Comparison of ENCODE assay signal across 8 cellular contexts in genomic region chr1:100352267-100353072, GRCh38. TPM values are rescaled to one million over a fixed set of nuclear protein-coding genes. Genes with fewer than 3 reads are reported as not detected.
DNase-seq lines count a peak whose midpoint lies in the region; ATAC-seq and TF ChIP-seq lines count a peak whose summit lies in the region.

Gene CDC14A, plus strand, starts transcription at chr1:100352506. Its CDS starts 449 bp downstream, at chr1:100352955.

- H3K27ac ChIP-seq in brain microvascular endothelial cell: peak within 1 kb of the TSS; percentile 81

- H3K27me3 ChIP-seq in brain microvascular endothelial cell (replicated peaks) (no peaks in the 10 kb centered on the region), iPS-15b (ENCODE audit: control insufficient read depth, insufficient read depth, low read length) (peaks cover 7% of the 10 kb centered on the region), skeletal muscle satellite cell (ENCODE audit: control insufficient read depth, insufficient read depth, low read length) (no peaks in the 10 kb centered on the region)

- no peak for TF ChIP-seq CTCF in brain microvascular endothelial cell (IDR thresholded peaks at IDR 0.05; ENCODE audit: low read depth, low read length, missing control alignments)

- ATAC-seq in GM18520 (IDR thresholded peaks at IDR 0.05; ENCODE audit: unreplicated experiment) (peak; percentile 64), HG03064 (IDR thresholded peaks at IDR 0.05; ENCODE audit: low read depth, unreplicated experiment) (peak; percentile 57)

- H3K9ac ChIP-seq in iPS-15b (ENCODE audit: low read depth, low read length): peak within 1 kb of the TSS; percentile 73
- H3K9ac ChIP-seq in skeletal muscle satellite cell (ENCODE audit: low read depth, low read length): peak within 1 kb of the TSS; percentile 89

- peak; percentile 94 for DNase-seq in A172 (ENCODE audit: low spot score)
- DNase-seq in NCI-H2107 treated with DMSO at 0.1 percent for 48 hours (lab: John Stamatoyannopoulos, UW; ENCODE audit: unreplicated experiment): peak; percentile 80
- peak; percentile 92 for DNase-seq in UCSD-AML1 (lab: John Stamatoyannopoulos, UW; ENCODE audit: unreplicated experiment)
- peak; percentile 95 for DNase-seq in brain microvascular endothelial cell

- H3K4me1 ChIP-seq in iPS-15b (ENCODE audit: control insufficient read depth, insufficient read depth, low read length): peaks cover 10% of the 10 kb centered on the region
- H3K4me1 ChIP-seq in skeletal muscle satellite cell (ENCODE audit: control insufficient read depth, insufficient read depth, low read length): peaks cover 18% of the 10 kb centered on the region

- H3K36me3 ChIP-seq in brain microvascular endothelial cell (replicated peaks): no peaks in the 10 kb centered on the region
- H3K36me3 ChIP-seq in iPS-15b (ENCODE audit: control insufficient read depth, insufficient read depth, low read length): no peaks in the 10 kb centered on the region
- H3K36me3 ChIP-seq in skeletal muscle satellite cell (ENCODE audit: insufficient read depth, low read length): no peaks in the 10 kb centered on the region

- no peaks in the 10 kb centered on the region for H3K9me3 ChIP-seq in iPS-15b (ENCODE audit: control insufficient read depth, insufficient read depth, low read length)
- no peaks in the 10 kb centered on the region for H3K9me3 ChIP-seq in skeletal muscle satellite cell (replicated peaks; ENCODE audit: low read length)

- peak within 1 kb of the TSS; percentile 87 for H3K4me2 ChIP-seq in skeletal muscle satellite cell (ENCODE audit: low read length)

- in situ Hi-C loops in brain microvascular endothelial cell (cut with HindIII; ENCODE audit: low pct_ligation_motif_present, low sequenced_read_pairs): no loop called here

- peak within 1 kb of the TSS; percentile 84 for H3K4me3 ChIP-seq in brain microvascular endothelial cell (ENCODE audit: low read depth, low read length)
- peak within 1 kb of the TSS; percentile 95 for H3K4me3 ChIP-seq in iPS-15b (ENCODE audit: low read depth, low read length)
- peak within 1 kb of the TSS; percentile 96 for H3K4me3 ChIP-seq in skeletal muscle satellite cell (ENCODE audit: low read length)

RNA-seq across cellular contexts. Expression of gene CDC14A, which starts in this region (rescaled TPM):
- 8.0 and 8.3 TPM in 2 replicates for total RNA-seq in A172 (2014; rRNA removed; shearing (Covaris generic))
- total RNA-seq in skeletal muscle satellite cell (2012; rRNA removed): 1.8 and 4.4 TPM in 2 replicates

Comparison
In these comparisons a context has a peak if more than half of its experiments do, and no peak if none do; other contexts are left out.
1. Peak in every context shown above with its lines: DNase-seq, ATAC-seq, H3K4me3 ChIP-seq and H3K27ac ChIP-seq.